ENCODE assay signal across 8 cellular contexts in genomic region chrX:20267599-20267923, GRCh38. TPM values are rescaled to one million over a fixed set of nuclear protein-coding genes. Genes with fewer than 3 reads are reported as not detected.
DNase-seq lines count a peak whose midpoint lies in the region; ATAC-seq, FAIRE-seq and TF ChIP-seq lines count a peak whose summit lies in the region.

No MANE protein-coding gene starts in this region.

- H3K4me2 ChIP-seq in PC-3 (ENCODE audit: low read length), result peak overlapping the region; percentile 90

- no peak overlapping the region for H3K27ac Mint-ChIP-seq in endothelial cell (ENCODE audit: unreplicated experiment)

- no peak for FAIRE-seq in HTR-8/SVneo (lab: Jason Lieb, UNC)

- H2AFZ ChIP-seq in PC-3 (ENCODE audit: low read length), result peak overlapping the region; percentile 86
- H2AFZ ChIP-seq in neuron (ENCODE audit: low read depth, low read length), result peak overlapping the region; percentile 51

- peak overlapping the region; percentile 83 for H3K4me3 ChIP-seq in PC-3 (ENCODE audit: low read length)
- peak overlapping the region; percentile 61 for H3K4me3 ChIP-seq in neuron (ENCODE audit: low read length)

- no peaks in the 10 kb centered on the region for H3K36me3 Mint-ChIP-seq in endothelial cell (ENCODE audit: low read depth, unreplicated experiment)

- no peaks in the 10 kb centered on the region for H3K9me3 Mint-ChIP-seq in endothelial cell (ENCODE audit: unreplicated experiment)

- H3K27me3 ChIP-seq in PC-3 (ENCODE audit: low read length) (no peaks in the 10 kb centered on the region), neuron (ENCODE audit: insufficient read depth, low read length) (peaks cover 8% of the 10 kb centered on the region)

- H3K4me1 ChIP-seq in PC-3 (ENCODE audit: insufficient read depth, low read length) (peaks cover 50% of the 10 kb centered on the region), neuron (ENCODE audit: insufficient read depth, low read length) (peaks cover 16% of the 10 kb centered on the region)

- H3K9ac ChIP-seq in PC-3 (ENCODE audit: low read length), result peak overlapping the region; percentile 69

- POLR2A ChIA-PET in PC-3 (lab: Charles Lee; ENCODE audit: unreplicated experiment), result interaction anchor here (0.6 to 0.9 kb wide), 2 partner anchors 263 to 382 kb away, joined by 3 to 11 read pairs; no protein-coding TSS in a partner anchor

- H3K79me2 ChIP-seq in PC-3 (ENCODE audit: low read length), result peaks cover 38% of the 10 kb centered on the region

- peaks cover 9% of the 10 kb centered on the region for H3K4me1 Mint-ChIP-seq in endothelial cell (ENCODE audit: unreplicated experiment)

- H3K4me3 Mint-ChIP-seq in endothelial cell (ENCODE audit: unreplicated experiment), result peak overlapping the region; percentile 89

- peak overlapping the region; percentile 89; the same call in 1 of the 2 replicates for H3K27ac ChIP-seq in C4-2B
- H3K27ac ChIP-seq in PC-3 (ENCODE audit: low read length), result no peak overlapping the region

- no peaks in the 10 kb centered on the region for H3K9me2 ChIP-seq in PC-3 (replicated peaks; ENCODE audit: low read length)

- ATAC-seq in PC-3, result no peak

- H3K36me3 ChIP-seq in PC-3 (ENCODE audit: low read depth, low read length), result no peaks in the 10 kb centered on the region
- no peaks in the 10 kb centered on the region for H3K36me3 ChIP-seq in neuron (ENCODE audit: insufficient read depth, low read length)

- H3F3A ChIP-seq in PC-3 (ENCODE audit: low read length, unreplicated experiment), result peaks cover 5% of the 10 kb centered on the region

- H3K27me3 Mint-ChIP-seq in endothelial cell (ENCODE audit: unreplicated experiment), result peaks cover 8% of the 10 kb centered on the region

- no peaks in the 10 kb centered on the region for H3K9me3 ChIP-seq in PC-3 (ENCODE audit: low read length)
- no peaks in the 10 kb centered on the region for H3K9me3 ChIP-seq in neuron (ENCODE audit: low read length)

- CTCF ChIA-PET in PC-3 (lab: Charles Lee), result interaction anchor here (1.2 kb wide), 1 partner anchor 95 kb away, joined by 10 read pairs; no protein-coding TSS in a partner anchor

- TSS peak; percentile 59 for BruUV-seq in PC-3 (replicated peaks; lab: Mats Ljungman, UMichigan)

- peaks cover 23% of the 10 kb centered on the region for H4K20me1 ChIP-seq in PC-3 (ENCODE audit: low read length)

- TF ChIP-seq CTCF in C4-2B (conservative IDR thresholded peaks at IDR 0.05) (no peak), PC-3 (conservative IDR thresholded peaks at IDR 0.05; ENCODE audit: low read depth, low read length) (no peak), endothelial cell (IDR thresholded peaks at IDR 0.05; ENCODE audit: unreplicated experiment) (no peak)

- DNase-seq in PC-3 (no peak), endothelial cell (ENCODE audit: low spot score) (no peak), HTR-8/SVneo (ENCODE audit: insufficient read length, low spot score) (no peak), NCI-H774 (lab: John Stamatoyannopoulos, UW) (no peak), NCI-H2081 treated with DMSO at 0.1 percent for 48 hours (lab: John Stamatoyannopoulos, UW) (no peak), HUDEP-2 (lab: John Stamatoyannopoulos, UW; ENCODE audit: unreplicated experiment in 76 of 76) (no peak)

- intact Hi-C loops in PC-3 (cut with micrococcal nuclease), result no loop called here

RNA-seq across cellular contexts. Expression of gene RPS6KA3, which starts 0.9 kb away (rescaled TPM):
- total RNA-seq in PC-3 (2014; rRNA removed) (22.8 and 24.6 TPM in 2 replicates), endothelial cell (ENCODE audit: unreplicated experiment) (50.9 TPM)
